Comparison of ENCODE assay signal across 2 cellular contexts in the genomic region with DNA sequence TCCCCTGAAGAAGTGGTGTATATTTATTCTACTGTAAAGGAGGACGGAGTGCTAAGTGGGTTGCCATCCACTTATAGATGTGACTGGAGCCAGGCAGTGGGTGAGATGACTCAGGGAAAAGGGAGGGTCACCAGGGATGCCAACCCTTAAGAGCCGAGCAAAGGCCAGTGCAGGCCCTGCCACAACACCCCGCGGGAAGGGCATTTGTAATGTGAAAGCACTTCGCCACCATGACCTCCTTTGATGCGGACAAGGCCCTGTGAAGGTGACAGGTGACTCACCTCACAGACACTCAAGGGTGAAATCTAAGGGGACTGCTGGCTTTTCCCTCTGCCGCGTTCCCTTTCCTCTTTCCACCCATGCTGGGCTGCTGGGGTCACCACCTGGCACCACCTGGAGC.
TF ChIP-seq lines count a peak whose summit lies in the region.

No MANE protein-coding gene starts in this region.

TF ChIP-seq in IMR-90, 13 proteins besides CTCF, POLR2A, EP300 and RAD21:
- TF ChIP-seq BHLHE40 (IDR thresholded peaks at IDR 0.05; ENCODE audit: low read depth, low read length) (no peak), MXI1 (IDR thresholded peaks at IDR 0.05; ENCODE audit: borderline replicate concordance, low read depth, low read length) (no peak)

TF ChIP-seq in HEK293T, 16 proteins besides CTCF, POLR2A, EP300 and RAD21:
- TF ChIP-seq SUZ12 (IDR thresholded peaks at IDR 0.05): no peak
